In genomic region chr1:36323636-36324321, GRCh38 we compare ENCODE assay signal across 8 cellular contexts. TPM values are rescaled to one million over a fixed set of nuclear protein-coding genes. Genes with fewer than 3 reads are reported as not detected.
DNase-seq lines count a peak whose midpoint lies in the region; ATAC-seq and TF ChIP-seq lines count a peak whose summit lies in the region.

Gene EVA1B, minus strand, starts transcription at chr1:36323645. Its CDS starts 608 bp downstream, at chr1:36323037.

- TF ChIP-seq EP300 in ovary (IDR thresholded peaks at IDR 0.05), result no peak

- peak within 1 kb of the TSS; percentile 65 for H3K4me3 ChIP-seq in ovary

- H3K9me3 Mint-ChIP-seq in activated naive CD4-positive, alpha-beta T cell treated with anti-CD3 and anti-CD28 coated beads, Interleukin-2, amount 50 U/mL, for 72 hours, result no peaks in the 10 kb centered on the region

- peak within 1 kb of the TSS; percentile 72 to 98 for H3K27ac ChIP-seq in ovary

- peak; percentile 41 for ATAC-seq in GM21529 (IDR thresholded peaks at IDR 0.05; ENCODE audit: unreplicated experiment)
- ATAC-seq in activated naive CD4-positive, alpha-beta T cell treated with anti-CD3 and anti-CD28 coated beads, Interleukin-2, amount 50 U/mL, for 72 hours, result peak; percentile 48 to 87
- peak; percentile 69 for ATAC-seq in Right ventricle myocardium inferior
- ATAC-seq in HG03520 (IDR thresholded peaks at IDR 0.05; ENCODE audit: unreplicated experiment), result no peak
- ATAC-seq in HG03135 (IDR thresholded peaks at IDR 0.05; ENCODE audit: unreplicated experiment), result no peak

- TF ChIP-seq POLR2A in ovary (IDR thresholded peaks at IDR 0.05), result no peak

- DNase-seq in CD1c-positive myeloid dendritic cell (ENCODE audit: extremely low spot score) (peak; percentile 47), OCI-M1 (lab: John Stamatoyannopoulos, UW) (peak; percentile 56), Right ventricle myocardium inferior (ENCODE audit: missing footprints) (peak; percentile 90), ovary (peak; percentile 83 to 89 (median 85))
- DNase-seq in activated naive CD4-positive, alpha-beta T cell treated with anti-CD3 and anti-CD28 coated beads, Interleukin-2, amount 50 U/mL, for 72 hours (ENCODE audit: low spot score in 2 of 2), result peak in 1 of 2 donors; percentile 76

- H3K9me3 ChIP-seq in ovary, result no peaks in the 10 kb centered on the region

- WGBS in ovary, 3 donors, result 2 to 3% (median 2%) methylated on average over 26 to 35 of the region's 35 CpGs

- intact Hi-C loops in Right ventricle myocardium inferior (cut with DNase I) (loop anchor here (5.0 kb wide), 1 partner anchor 44 kb away; no protein-coding TSS in a partner anchor), ovary (cut with DNase I) (loop anchor here in 3 of 4 donors (5.0 kb wide), 3 partner anchors 44 to 64 kb away; partner anchors contain the start of gene STK40 (in 1 of the 3))

- no peaks in the 10 kb centered on the region for H3K27me3 ChIP-seq in ovary

- H3K36me3 Mint-ChIP-seq in activated naive CD4-positive, alpha-beta T cell treated with anti-CD3 and anti-CD28 coated beads, Interleukin-2, amount 50 U/mL, for 72 hours, result peaks cover 0 to 4% of the 10 kb centered on the region in 2 donors

- H3K4me1 ChIP-seq in ovary (ENCODE audit: insufficient read depth), result peaks cover 15% of the 10 kb centered on the region

- no peak for TF ChIP-seq CTCF in ovary (IDR thresholded peaks at IDR 0.05)

- H3K27ac Mint-ChIP-seq in activated naive CD4-positive, alpha-beta T cell treated with anti-CD3 and anti-CD28 coated beads, Interleukin-2, amount 50 U/mL, for 72 hours, result peak within 1 kb of the TSS; percentile 23 to 51

- H3K36me3 ChIP-seq in ovary, result no peaks in the 10 kb centered on the region

RNA-seq across cellular contexts. Expression of gene EVA1B, which starts in this region (rescaled TPM):
- total RNA-seq in activated naive CD4-positive, alpha-beta T cell treated with anti-CD3 and anti-CD28 coated beads, Interleukin-2, amount 50 U/mL, for 72 hours, result 1 to 10 TPM; 2.0 to 4.2 TPM
- 10.9 TPM for total RNA-seq in Right ventricle myocardium inferior
- total RNA-seq in ovary, result 100 to 1,000 TPM in 1 of 7 donors, 10 to 100 TPM in 6; 39.9 to 113 (median 56.8) TPM
- 10 to 100 TPM in 1 of 2 donors, not detected in 1; 54.1 TPM for polyA plus RNA-seq in ovary

Comparison
In these comparisons a context has a peak if more than half of its experiments do, and no peak if none do; other contexts are left out.
1. ATAC-seq: peak in GM21529 (single experiment), activated naive CD4-positive, alpha-beta T cell treated with anti-CD3 and anti-CD28 coated beads, Interleukin-2, amount 50 U/mL, for 72 hours (2 of 2) and Right ventricle myocardium inferior (single experiment); none in HG03520 (single experiment) and HG03135 (single experiment).